ENCODE assay signal across 1 cellular context in the genomic region with DNA sequence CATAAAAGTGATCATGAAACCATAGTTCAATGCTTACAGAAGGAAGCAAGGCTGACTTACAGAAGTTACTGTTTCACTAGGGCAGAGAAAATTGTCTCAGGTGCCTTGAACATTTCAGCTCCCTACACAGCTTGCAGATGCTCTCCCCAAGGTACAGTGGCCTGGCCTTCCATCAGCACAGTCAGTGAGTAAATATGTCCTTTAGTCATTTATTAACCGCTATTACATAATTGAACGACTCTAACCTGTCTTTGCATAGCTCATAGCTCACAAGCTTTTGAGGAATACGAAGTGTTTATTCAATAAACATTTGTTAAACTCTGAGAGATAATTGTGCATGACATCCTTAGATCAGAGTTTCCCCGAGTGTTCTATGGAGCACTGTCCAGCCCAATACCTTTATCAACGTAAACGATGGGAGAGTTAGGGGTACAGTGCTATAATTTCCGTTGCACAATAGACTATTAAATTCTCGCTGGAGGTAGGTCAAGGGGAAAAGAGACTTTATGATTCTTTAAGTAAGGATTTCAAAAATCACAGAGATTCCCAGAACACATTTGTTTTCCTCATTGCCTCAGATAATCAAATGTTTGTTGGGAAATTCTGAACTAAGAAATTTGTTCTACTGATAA.
A peak's percentile ranks its signal among the peaks of the same experiment; 100 is the strongest.
TF ChIP-seq lines count a peak whose summit lies in the region.

No MANE protein-coding gene starts in this region.

TF ChIP-seq in HepG2, 621 proteins besides CTCF, POLR2A, EP300 and RAD21 (continued from another document and continues in another):
- TF ChIP-seq, protein P1, sequence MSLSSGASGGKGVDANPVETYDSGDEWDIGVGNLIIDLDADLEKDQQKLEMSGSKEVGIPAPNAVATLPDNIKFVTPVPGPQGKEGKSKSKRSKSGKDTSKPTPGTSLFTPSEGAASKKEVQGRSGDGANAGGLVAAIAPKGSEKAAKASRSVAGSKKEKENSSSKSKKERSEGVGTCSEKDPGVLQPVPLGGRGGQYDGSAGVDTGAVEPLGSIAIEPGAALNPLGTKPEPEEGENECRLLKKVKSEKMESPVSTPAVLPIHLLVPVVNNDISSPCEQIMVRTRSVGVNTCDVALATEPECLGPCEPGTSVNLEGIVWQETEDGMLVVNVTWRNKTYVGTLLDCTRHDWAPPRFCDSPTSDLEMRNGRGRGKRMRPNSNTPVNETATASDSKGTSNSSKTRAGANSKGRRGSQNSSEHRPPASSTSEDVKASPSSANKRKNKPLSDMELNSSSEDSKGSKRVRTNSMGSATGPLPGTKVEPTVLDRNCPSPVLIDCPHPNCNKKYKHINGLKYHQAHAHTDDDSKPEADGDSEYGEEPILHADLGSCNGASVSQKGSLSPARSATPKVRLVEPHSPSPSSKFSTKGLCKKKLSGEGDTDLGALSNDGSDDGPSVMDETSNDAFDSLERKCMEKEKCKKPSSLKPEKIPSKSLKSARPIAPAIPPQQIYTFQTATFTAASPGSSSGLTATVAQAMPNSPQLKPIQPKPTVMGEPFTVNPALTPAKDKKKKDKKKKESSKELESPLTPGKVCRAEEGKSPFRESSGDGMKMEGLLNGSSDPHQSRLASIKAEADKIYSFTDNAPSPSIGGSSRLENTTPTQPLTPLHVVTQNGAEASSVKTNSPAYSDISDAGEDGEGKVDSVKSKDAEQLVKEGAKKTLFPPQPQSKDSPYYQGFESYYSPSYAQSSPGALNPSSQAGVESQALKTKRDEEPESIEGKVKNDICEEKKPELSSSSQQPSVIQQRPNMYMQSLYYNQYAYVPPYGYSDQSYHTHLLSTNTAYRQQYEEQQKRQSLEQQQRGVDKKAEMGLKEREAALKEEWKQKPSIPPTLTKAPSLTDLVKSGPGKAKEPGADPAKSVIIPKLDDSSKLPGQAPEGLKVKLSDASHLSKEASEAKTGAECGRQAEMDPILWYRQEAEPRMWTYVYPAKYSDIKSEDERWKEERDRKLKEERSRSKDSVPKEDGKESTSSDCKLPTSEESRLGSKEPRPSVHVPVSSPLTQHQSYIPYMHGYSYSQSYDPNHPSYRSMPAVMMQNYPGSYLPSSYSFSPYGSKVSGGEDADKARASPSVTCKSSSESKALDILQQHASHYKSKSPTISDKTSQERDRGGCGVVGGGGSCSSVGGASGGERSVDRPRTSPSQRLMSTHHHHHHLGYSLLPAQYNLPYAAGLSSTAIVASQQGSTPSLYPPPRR (CRISPR knock-in tag; IDR thresholded peaks at IDR 0.05; ENCODE audit: borderline replicate concordance), result peak; percentile 93
- TF ChIP-seq ZNF12 (CRISPR knock-in tag; IDR thresholded peaks at IDR 0.05), result no peak
- TF ChIP-seq, protein P2, sequence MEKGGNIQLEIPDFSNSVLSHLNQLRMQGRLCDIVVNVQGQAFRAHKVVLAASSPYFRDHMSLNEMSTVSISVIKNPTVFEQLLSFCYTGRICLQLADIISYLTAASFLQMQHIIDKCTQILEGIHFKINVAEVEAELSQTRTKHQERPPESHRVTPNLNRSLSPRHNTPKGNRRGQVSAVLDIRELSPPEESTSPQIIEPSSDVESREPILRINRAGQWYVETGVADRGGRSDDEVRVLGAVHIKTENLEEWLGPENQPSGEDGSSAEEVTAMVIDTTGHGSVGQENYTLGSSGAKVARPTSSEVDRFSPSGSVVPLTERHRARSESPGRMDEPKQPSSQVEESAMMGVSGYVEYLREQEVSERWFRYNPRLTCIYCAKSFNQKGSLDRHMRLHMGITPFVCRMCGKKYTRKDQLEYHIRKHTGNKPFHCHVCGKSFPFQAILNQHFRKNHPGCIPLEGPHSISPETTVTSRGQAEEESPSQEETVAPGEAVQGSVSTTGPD (CRISPR knock-in tag; IDR thresholded peaks at IDR 0.05), result no peak
- no peak for TF ChIP-seq ZNF10 (CRISPR knock-in tag; IDR thresholded peaks at IDR 0.05; ENCODE audit: borderline replicate concordance, low read depth)
- no peak for TF ChIP-seq ZNF44 (CRISPR knock-in tag; IDR thresholded peaks at IDR 0.05)
- TF ChIP-seq CEBPG (CRISPR knock-in tag; IDR thresholded peaks at IDR 0.05), result peak; percentile 55
- TF ChIP-seq ZNF451 (CRISPR knock-in tag; IDR thresholded peaks at IDR 0.05), result no peak
- TF ChIP-seq HOXA9 (CRISPR knock-in tag; IDR thresholded peaks at IDR 0.05; ENCODE audit: borderline replicate concordance), result no peak
- TF ChIP-seq, protein P3, sequence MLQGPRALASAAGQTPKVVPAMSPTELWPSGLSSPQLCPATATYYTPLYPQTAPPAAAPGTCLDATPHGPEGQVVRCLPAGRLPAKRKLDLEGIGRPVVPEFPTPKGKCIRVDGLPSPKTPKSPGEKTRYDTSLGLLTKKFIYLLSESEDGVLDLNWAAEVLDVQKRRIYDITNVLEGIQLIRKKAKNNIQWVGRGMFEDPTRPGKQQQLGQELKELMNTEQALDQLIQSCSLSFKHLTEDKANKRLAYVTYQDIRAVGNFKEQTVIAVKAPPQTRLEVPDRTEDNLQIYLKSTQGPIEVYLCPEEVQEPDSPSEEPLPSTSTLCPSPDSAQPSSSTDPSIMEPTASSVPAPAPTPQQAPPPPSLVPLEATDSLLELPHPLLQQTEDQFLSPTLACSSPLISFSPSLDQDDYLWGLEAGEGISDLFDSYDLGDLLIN (CRISPR knock-in tag; IDR thresholded peaks at IDR 0.05; ENCODE audit: borderline replicate concordance), result no peak
- no peak for TF ChIP-seq ZNF598 (CRISPR knock-in tag; IDR thresholded peaks at IDR 0.05; ENCODE audit: borderline replicate concordance)
- peak; percentile 81 for TF ChIP-seq HNRNPUL1 (IDR thresholded peaks at IDR 0.05; ENCODE audit: low read depth, low read length)
- no peak for TF ChIP-seq MXD4 (CRISPR knock-in tag; IDR thresholded peaks at IDR 0.05)
- TF ChIP-seq ISL2 (CRISPR knock-in tag; IDR thresholded peaks at IDR 0.05), result peak; percentile 88
- no peak for TF ChIP-seq RBM22 (optimal IDR thresholded peaks at IDR 0.05; ENCODE audit: low read length)
- TF ChIP-seq FOSL1 (CRISPR knock-in tag; IDR thresholded peaks at IDR 0.05; ENCODE audit: borderline replicate concordance), result peak; percentile 40; the same call in 1 of the 2 replicates
- TF ChIP-seq PITX1 (CRISPR knock-in tag; IDR thresholded peaks at IDR 0.05), result 0 out of 2 replicates have a peak, but pooled peaks have one; percentile 52
- TF ChIP-seq ZC3H13 (CRISPR knock-in tag; IDR thresholded peaks at IDR 0.05), result no peak
- TF ChIP-seq SPEN (CRISPR knock-in tag; IDR thresholded peaks at IDR 0.05; ENCODE audit: low read depth), result no peak
- TF ChIP-seq ZNF256 (CRISPR knock-in tag; conservative IDR thresholded peaks at IDR 0.05), result no peak
- TF ChIP-seq KLF13 (CRISPR knock-in tag; IDR thresholded peaks at IDR 0.05), result no peak
- TF ChIP-seq, protein P4, sequence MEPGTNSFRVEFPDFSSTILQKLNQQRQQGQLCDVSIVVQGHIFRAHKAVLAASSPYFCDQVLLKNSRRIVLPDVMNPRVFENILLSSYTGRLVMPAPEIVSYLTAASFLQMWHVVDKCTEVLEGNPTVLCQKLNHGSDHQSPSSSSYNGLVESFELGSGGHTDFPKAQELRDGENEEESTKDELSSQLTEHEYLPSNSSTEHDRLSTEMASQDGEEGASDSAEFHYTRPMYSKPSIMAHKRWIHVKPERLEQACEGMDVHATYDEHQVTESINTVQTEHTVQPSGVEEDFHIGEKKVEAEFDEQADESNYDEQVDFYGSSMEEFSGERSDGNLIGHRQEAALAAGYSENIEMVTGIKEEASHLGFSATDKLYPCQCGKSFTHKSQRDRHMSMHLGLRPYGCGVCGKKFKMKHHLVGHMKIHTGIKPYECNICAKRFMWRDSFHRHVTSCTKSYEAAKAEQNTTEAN (CRISPR knock-in tag; conservative IDR thresholded peaks at IDR 0.05), result no peak
- no peak for TF ChIP-seq ZNF235 (CRISPR knock-in tag; IDR thresholded peaks at IDR 0.05; ENCODE audit: borderline replicate concordance)
- TF ChIP-seq, protein P5, sequence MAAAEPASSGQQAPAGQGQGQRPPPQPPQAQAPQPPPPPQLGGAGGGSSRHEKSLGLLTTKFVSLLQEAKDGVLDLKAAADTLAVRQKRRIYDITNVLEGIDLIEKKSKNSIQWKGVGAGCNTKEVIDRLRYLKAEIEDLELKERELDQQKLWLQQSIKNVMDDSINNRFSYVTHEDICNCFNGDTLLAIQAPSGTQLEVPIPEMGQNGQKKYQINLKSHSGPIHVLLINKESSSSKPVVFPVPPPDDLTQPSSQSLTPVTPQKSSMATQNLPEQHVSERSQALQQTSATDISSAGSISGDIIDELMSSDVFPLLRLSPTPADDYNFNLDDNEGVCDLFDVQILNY (CRISPR knock-in tag; conservative IDR thresholded peaks at IDR 0.05), result no peak
- TF ChIP-seq GATAD2A (CRISPR knock-in tag; IDR thresholded peaks at IDR 0.05), result peak; percentile 94
- TF ChIP-seq, protein P6, sequence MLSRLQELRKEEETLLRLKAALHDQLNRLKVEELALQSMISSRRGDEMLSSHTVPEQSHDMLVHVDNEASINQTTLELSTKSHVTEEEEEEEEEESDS (CRISPR knock-in tag; IDR thresholded peaks at IDR 0.05; ENCODE audit: borderline replicate concordance), result no peak
- no peak for TF ChIP-seq LCORL (IDR thresholded peaks at IDR 0.05)
- peak; percentile 37; the same call in 1 of the 2 replicates for TF ChIP-seq LCORL (CRISPR knock-in tag; IDR thresholded peaks at IDR 0.05)
- no peak for TF ChIP-seq ZSCAN29 (CRISPR knock-in tag; conservative IDR thresholded peaks at IDR 0.05)
- TF ChIP-seq, protein P7, sequence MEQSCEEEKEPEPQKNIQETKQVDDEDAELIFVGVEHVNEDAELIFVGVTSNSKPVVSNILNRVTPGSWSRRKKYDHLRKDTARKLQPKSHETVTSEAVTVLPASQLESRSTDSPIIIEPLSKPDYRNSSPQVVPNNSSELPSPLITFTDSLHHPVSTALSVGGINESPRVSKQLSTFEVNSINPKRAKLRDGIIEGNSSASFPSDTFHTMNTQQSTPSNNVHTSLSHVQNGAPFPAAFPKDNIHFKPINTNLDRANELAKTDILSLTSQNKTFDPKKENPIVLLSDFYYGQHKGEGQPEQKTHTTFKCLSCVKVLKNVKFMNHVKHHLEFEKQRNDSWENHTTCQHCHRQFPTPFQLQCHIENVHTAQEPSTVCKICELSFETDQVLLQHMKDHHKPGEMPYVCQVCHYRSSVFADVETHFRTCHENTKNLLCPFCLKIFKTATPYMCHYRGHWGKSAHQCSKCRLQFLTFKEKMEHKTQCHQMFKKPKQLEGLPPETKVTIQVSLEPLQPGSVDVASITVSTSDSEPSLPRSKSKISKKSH (CRISPR knock-in tag; IDR thresholded peaks at IDR 0.05; ENCODE audit: borderline replicate concordance), result no peak
- TF ChIP-seq HNF4G (IDR thresholded peaks at IDR 0.05; ENCODE audit: borderline replicate concordance, low read depth, low read length), result peak; percentile 37; the same call in 1 of the 2 replicates
- TF ChIP-seq HNF4G (CRISPR knock-in tag; IDR thresholded peaks at IDR 0.05; ENCODE audit: borderline replicate concordance, low read depth), result no peak
- no peak for TF ChIP-seq PAF1 (CRISPR knock-in tag; IDR thresholded peaks at IDR 0.05)
- no peak for TF ChIP-seq ZNF746 (CRISPR knock-in tag; IDR thresholded peaks at IDR 0.05)
- TF ChIP-seq, protein P8, sequence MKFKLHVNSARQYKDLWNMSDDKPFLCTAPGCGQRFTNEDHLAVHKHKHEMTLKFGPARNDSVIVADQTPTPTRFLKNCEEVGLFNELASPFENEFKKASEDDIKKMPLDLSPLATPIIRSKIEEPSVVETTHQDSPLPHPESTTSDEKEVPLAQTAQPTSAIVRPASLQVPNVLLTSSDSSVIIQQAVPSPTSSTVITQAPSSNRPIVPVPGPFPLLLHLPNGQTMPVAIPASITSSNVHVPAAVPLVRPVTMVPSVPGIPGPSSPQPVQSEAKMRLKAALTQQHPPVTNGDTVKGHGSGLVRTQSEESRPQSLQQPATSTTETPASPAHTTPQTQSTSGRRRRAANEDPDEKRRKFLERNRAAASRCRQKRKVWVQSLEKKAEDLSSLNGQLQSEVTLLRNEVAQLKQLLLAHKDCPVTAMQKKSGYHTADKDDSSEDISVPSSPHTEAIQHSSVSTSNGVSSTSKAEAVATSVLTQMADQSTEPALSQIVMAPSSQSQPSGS (CRISPR knock-in tag; IDR thresholded peaks at IDR 0.05), result peak; percentile 87
- peak; percentile 53; the same call in 1 of the 2 replicates for TF ChIP-seq TCF7 (IDR thresholded peaks at IDR 0.05; ENCODE audit: low read depth)
- TF ChIP-seq, protein P9, sequence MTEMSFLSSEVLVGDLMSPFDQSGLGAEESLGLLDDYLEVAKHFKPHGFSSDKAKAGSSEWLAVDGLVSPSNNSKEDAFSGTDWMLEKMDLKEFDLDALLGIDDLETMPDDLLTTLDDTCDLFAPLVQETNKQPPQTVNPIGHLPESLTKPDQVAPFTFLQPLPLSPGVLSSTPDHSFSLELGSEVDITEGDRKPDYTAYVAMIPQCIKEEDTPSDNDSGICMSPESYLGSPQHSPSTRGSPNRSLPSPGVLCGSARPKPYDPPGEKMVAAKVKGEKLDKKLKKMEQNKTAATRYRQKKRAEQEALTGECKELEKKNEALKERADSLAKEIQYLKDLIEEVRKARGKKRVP (CRISPR knock-in tag; IDR thresholded peaks at IDR 0.05), result peak in 1 of 2 experiments; percentile 53; a peak in 1 of 4 replicates
- no peak for TF ChIP-seq ZNF768 (CRISPR knock-in tag; IDR thresholded peaks at IDR 0.05)
- no peak for TF ChIP-seq NR2C2 (CRISPR knock-in tag; IDR thresholded peaks at IDR 0.05; ENCODE audit: borderline replicate concordance)
- peak; percentile 73 for TF ChIP-seq GFI1 (CRISPR knock-in tag; IDR thresholded peaks at IDR 0.05; ENCODE audit: borderline replicate concordance)
- no peak for TF ChIP-seq DNMT1 (CRISPR knock-in tag; IDR thresholded peaks at IDR 0.05)
- TF ChIP-seq KDM5A (IDR thresholded peaks at IDR 0.05; ENCODE audit: borderline replicate concordance, low read length), result no peak
- TF ChIP-seq, protein P10, sequence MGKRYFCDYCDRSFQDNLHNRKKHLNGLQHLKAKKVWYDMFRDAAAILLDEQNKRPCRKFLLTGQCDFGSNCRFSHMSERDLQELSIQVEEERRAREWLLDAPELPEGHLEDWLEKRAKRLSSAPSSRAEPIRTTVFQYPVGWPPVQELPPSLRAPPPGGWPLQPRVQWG (CRISPR knock-in tag; IDR thresholded peaks at IDR 0.05; ENCODE audit: borderline replicate concordance, low read depth), result no peak
- TF ChIP-seq, protein P11, sequence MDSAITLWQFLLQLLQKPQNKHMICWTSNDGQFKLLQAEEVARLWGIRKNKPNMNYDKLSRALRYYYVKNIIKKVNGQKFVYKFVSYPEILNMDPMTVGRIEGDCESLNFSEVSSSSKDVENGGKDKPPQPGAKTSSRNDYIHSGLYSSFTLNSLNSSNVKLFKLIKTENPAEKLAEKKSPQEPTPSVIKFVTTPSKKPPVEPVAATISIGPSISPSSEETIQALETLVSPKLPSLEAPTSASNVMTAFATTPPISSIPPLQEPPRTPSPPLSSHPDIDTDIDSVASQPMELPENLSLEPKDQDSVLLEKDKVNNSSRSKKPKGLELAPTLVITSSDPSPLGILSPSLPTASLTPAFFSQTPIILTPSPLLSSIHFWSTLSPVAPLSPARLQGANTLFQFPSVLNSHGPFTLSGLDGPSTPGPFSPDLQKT (CRISPR knock-in tag; IDR thresholded peaks at IDR 0.05; ENCODE audit: borderline replicate concordance), result no peak
- TF ChIP-seq, protein P12, sequence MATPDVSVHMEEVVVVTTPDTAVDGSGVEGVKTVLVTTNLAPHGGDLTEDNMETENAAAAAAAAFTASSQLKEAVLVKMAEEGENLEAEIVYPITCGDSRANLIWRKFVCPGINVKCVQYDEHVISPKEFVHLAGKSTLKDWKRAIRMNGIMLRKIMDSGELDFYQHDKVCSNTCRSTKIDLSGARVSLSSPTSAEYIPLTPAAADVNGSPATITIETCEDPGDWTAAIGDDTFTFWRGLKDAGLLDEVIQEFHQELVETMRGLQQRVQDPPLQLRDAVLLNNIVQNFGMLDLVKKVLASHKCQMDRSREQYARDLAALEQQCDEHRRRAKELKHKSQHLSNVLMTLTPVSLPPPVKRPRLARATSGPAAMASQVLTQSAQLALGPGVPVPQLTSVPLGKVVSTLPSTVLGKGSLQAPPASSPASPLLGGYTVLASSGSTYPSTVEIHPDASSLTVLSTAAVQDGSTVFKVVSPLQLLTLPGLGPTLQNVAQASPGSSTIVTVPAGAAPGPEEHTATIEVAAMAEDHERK (CRISPR knock-in tag; IDR thresholded peaks at IDR 0.05; ENCODE audit: low read depth), result no peak
- TF ChIP-seq ZNF614 (CRISPR knock-in tag; IDR thresholded peaks at IDR 0.05; ENCODE audit: borderline replicate concordance), result peak; percentile 65; the same call in 1 of the 2 replicates
